21 cellular contexts compared by ENCODE assay signal in genomic region chr1:85203573-85204169, GRCh38. TPM values are rescaled to one million over a fixed set of nuclear protein-coding genes. Genes with fewer than 3 reads are reported as not detected.
DNase-seq lines count a peak whose midpoint lies in the region; ATAC-seq and TF ChIP-seq lines count a peak whose summit lies in the region.
"Had no signal": no experiment of that assay in that cellular context is flagged by ENCODE, and none has a peak within 500 bp of the region (broad histone marks: within the 10 kb centered on the region; RNA-seq: fewer than 3 reads in every experiment).

No MANE protein-coding gene starts in this region.

- POLR2A ChIA-PET in PC-9 (lab: Charles Lee; ENCODE audit: unreplicated experiment), result interaction anchor here (0.7 kb wide), 1 partner anchor 359 kb away, joined by 4 read pairs; no protein-coding TSS in a partner anchor

- H3K27me3 ChIP-seq in PC-9 (ENCODE audit: insufficient read depth, low read depth) (no peaks in the 10 kb centered on the region), skeletal muscle satellite cell (ENCODE audit: control insufficient read depth, insufficient read depth, low read length) (no peaks in the 10 kb centered on the region)
- H3K27me3 ChIP-seq: hepatocyte, tibial artery had no signal

- H3K4me3 ChIP-seq in PC-9 (peak overlapping the region; percentile 94; the same call in 1 of the 2 replicates), skeletal muscle satellite cell (ENCODE audit: low read length) (no peak overlapping the region)
- H3K4me3 ChIP-seq: BLaER1, dorsolateral prefrontal cortex, hepatocyte, tibial artery had no signal

- CTCF ChIA-PET in PC-9 (lab: Charles Lee), result no interaction called here

- no peaks in the 10 kb centered on the region; the same call in 1 of the 2 replicates for H4K20me1 ChIP-seq in PC-9 (ENCODE audit: insufficient read depth)

- no peak overlapping the region for H2AFZ ChIP-seq in PC-9
- H2AFZ ChIP-seq: hepatocyte had no signal

- no peak overlapping the region for H3K9ac ChIP-seq in skeletal muscle satellite cell (ENCODE audit: low read depth, low read length)
- H3K9ac ChIP-seq: BLaER1 had no signal

- BruUV-seq in PC-9 (replicated peaks; lab: Mats Ljungman, UMichigan), result no TSS peak

- H3K79me2 ChIP-seq in PC-9 (ENCODE audit: low read depth), result peaks cover 32% of the 10 kb centered on the region

- peak; percentile 71 for DNase-seq in ELR (ENCODE audit: low read depth)
- peak in 1 of 2 experiments; percentile 92 for DNase-seq in PC-9
- peak; percentile 64 for DNase-seq in fibroblast of peridontal ligament (ENCODE audit: extremely low read depth)
- DNase-seq in posterior cingulate gyrus, result no peak
- no peak for DNase-seq in activated CD4-positive, alpha-beta T cell treated with anti-CD3 and anti-CD28 coated beads for 1 hour
- DNase-seq: activated CD8-positive, alpha-beta memory T cell treated with anti-CD3 and anti-CD28 coated beads for 24 hours; activated T-cell treated with anti-CD3 and anti-CD28 coated beads, Interleukin-2, amount 50 U/mL, for 24 hours; Calu3; dorsolateral prefrontal cortex; foreskin melanocyte; islet precursor cell; NCI-H146; NCI-H2171; NCI-H524 treated with DMSO at 0.1 percent for 48 hours; stimulated activated CD4-positive, alpha-beta T cell treated with anti-CD3 and anti-CD28 coated beads, Interleukin-4, amount 100 ng/mL, for 4 hours; tibial artery had no signal

- H3K9me3 ChIP-seq in PC-9 (ENCODE audit: insufficient read depth, low read depth) (no peaks in the 10 kb centered on the region), skeletal muscle satellite cell (replicated peaks; ENCODE audit: low read length) (no peaks in the 10 kb centered on the region)
- H3K9me3 ChIP-seq: BLaER1, tibial artery had no signal

- H3K27ac ChIP-seq in PC-9, result peak overlapping the region; percentile 84
- H3K27ac ChIP-seq: BLaER1, dorsolateral prefrontal cortex, hepatocyte, tibial artery had no signal

- no peak for ATAC-seq in HG02678 (IDR thresholded peaks at IDR 0.05; ENCODE audit: unreplicated experiment)
- ATAC-seq: activated CD4-positive, CD25-positive, alpha-beta regulatory T cell treated with anti-CD3 and anti-CD28 coated beads, Interleukin-2, amount 50 U/mL, for 24 hours had no signal

- H3K4me2 ChIP-seq in PC-9 (peak overlapping the region; percentile 92), skeletal muscle satellite cell (ENCODE audit: low read length) (peak overlapping the region; percentile 6)
- H3K4me2 ChIP-seq: BLaER1 had no signal

- intact Hi-C loops in PC-9 (cut with micrococcal nuclease; ENCODE audit: unreplicated experiment), result loop anchor here (5.0 kb wide), 1 partner anchor 49 kb away; no protein-coding TSS in a partner anchor
- intact Hi-C loops in posterior cingulate gyrus (cut with DNase I), result no loop called here

- no peaks in the 10 kb centered on the region for H3K9me2 ChIP-seq in PC-9 (ENCODE audit: insufficient read depth)

- TF ChIP-seq CTCF in PC-9 (conservative IDR thresholded peaks at IDR 0.05), result no peak

- H3K36me3 ChIP-seq in PC-9 (ENCODE audit: low read depth), result no peaks in the 10 kb centered on the region
- no peaks in the 10 kb centered on the region for H3K36me3 ChIP-seq in skeletal muscle satellite cell (ENCODE audit: insufficient read depth, low read length)
- H3K36me3 ChIP-seq: BLaER1, tibial artery had no signal

- H3K4me1 ChIP-seq in PC-9 (replicated peaks; ENCODE audit: insufficient read depth) (peaks cover 37% of the 10 kb centered on the region), skeletal muscle satellite cell (ENCODE audit: control insufficient read depth, insufficient read depth, low read length) (peaks cover 38% of the 10 kb centered on the region)

- H3F3A ChIP-seq in PC-9 (ENCODE audit: insufficient read depth, low read depth), result peaks cover 26% of the 10 kb centered on the region

RNA-seq across cellular contexts. Expression of gene SYDE2, which starts 2.9 kb away (rescaled TPM):
- total RNA-seq in PC-9 (2021), result 8.9 and 10.3 TPM in 2 replicates
- total RNA-seq in skeletal muscle satellite cell (2012; rRNA removed), result 2.2 and 3.0 TPM in 2 replicates

RNA-seq across cellular contexts. Expression of gene C1orf52, which starts 55.8 kb away (rescaled TPM):
- total RNA-seq in PC-9 (2021), result 20.7 and 23.3 TPM in 2 replicates
- total RNA-seq in skeletal muscle satellite cell (2012; rRNA removed), result 8.9 and 12.9 TPM in 2 replicates

Comparison
In these comparisons a context has a peak if more than half of its experiments do, and no peak if none do; other contexts are left out.
1. DNase-seq: peak in ELR (single experiment) and fibroblast of peridontal ligament (single experiment); none in posterior cingulate gyrus (0 of 10) and activated CD4-positive, alpha-beta T cell treated with anti-CD3 and anti-CD28 coated beads for 1 hour (single experiment).